Comparison of ENCODE assay signal across 31 cellular contexts in the genomic region with DNA sequence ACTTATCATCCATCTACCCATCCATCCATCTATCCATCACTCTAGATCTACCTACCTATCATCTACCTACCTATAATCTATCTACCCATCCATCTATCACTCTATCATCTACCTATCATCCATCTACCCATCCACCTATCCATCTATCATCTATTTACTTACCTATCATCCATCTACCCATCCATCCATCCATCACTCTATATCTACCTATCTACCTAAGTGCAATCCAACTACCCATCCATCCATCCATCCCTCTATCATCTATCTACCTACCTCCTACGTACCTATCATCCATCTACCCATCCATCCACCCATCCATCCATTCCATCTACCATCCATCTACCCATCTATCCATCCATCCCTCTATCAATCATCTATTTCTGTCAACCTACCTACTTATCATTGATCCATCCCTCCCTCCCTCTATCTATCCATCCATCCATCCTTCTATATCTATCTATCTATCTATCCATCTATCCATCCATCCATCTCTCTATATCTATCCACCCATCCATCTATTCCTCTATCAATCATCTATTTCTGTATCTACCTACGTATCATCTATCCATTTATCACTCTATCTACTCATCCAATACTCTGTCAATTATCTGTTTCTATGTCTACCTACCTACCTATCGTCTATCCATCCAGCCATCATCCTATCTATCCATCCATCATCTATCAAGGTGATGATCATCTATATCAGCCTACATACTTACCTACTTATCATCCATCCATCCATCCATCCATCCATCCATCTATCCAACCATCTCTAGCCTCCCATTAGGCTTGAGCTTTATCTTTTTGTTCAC.
"Had no signal": no experiment of that assay in that cellular context is flagged by ENCODE, and none has a peak within 500 bp of the region (broad histone marks: within the 10 kb centered on the region; RNA-seq: fewer than 3 reads in every experiment).

No MANE protein-coding gene starts in this region.

- DNase-seq: activated B cell treated with CpG ODN at 0.5 μM for 24 hours; activated CD4-positive, alpha-beta memory T cell treated with anti-CD3 and anti-CD28 coated beads for 36 hours; activated CD4-positive, alpha-beta T cell treated with anti-CD3 and anti-CD28 coated beads for 4 hours; activated CD4-positive, alpha-beta T cell treated with anti-CD3 and anti-CD28 coated beads, Interleukin-2, amount 10 ng/mL, durations not matched to agents 24 days and 14 days; activated CD4-positive, alpha-beta T cell treated with anti-CD3 and anti-CD28 coated beads, Interleukin-2, amount 50 U/mL, for 1 hour; activated CD4-positive, alpha-beta T cell treated with anti-CD3 and anti-CD28 coated beads, Interleukin-2, amount 50 U/mL, for 4 hours; activated CD4-positive, CD25-positive, alpha-beta regulatory T cell treated with anti-CD3 and anti-CD28 coated beads, Interleukin-2, amount 50 U/mL, for 72 hours; activated CD8-positive, alpha-beta memory T cell treated with anti-CD3 and anti-CD28 coated beads, Interleukin-2, amount 50 U/mL, for 4 hours; activated CD8-positive, alpha-beta T cell treated with anti-CD3 and anti-CD28 coated beads for 36 hours; activated effector memory CD4-positive, alpha-beta T cell treated with anti-CD3 and anti-CD28 coated beads, Interleukin-2, amount 50 U/mL, for 16 hours; activated gamma-delta T cell treated with Interleukin-2 at 50 U/mL for 16 hours; activated naive CD4-positive, alpha-beta T cell; activated naive CD4-positive, alpha-beta T cell treated with anti-CD3 and anti-CD28 coated beads for 36 hours; activated naive CD4-positive, alpha-beta T cell treated with anti-CD3 and anti-CD28 coated beads, Interleukin-2, amount 50 U/mL, for 16 hours; activated naive CD8-positive, alpha-beta T cell treated with anti-CD3 and anti-CD28 coated beads for 36 hours; activated T-cell treated with anti-CD3 and anti-CD28 coated beads for 4 hours; activated T-cell treated with anti-CD3 and anti-CD28 coated beads, Interleukin-2, amount 50 U/mL, for 1 hour; activated T-cell treated with anti-CD3 and anti-CD28 coated beads, Interleukin-2, amount 50 U/mL, for 4 hours; activated T-cell treated with anti-CD3 and anti-CD28 coated beads, Interleukin-2, amount 50 U/mL, for 72 hours; adrenal gland; amniotic stem cell; aorta; body of pancreas; brain microvascular endothelial cell; central memory CD4-positive, alpha-beta T cell; T-helper 2 cell; T-helper 9 cell had no signal

- ATAC-seq: activated CD8-positive, alpha-beta T cell treated with anti-CD3 and anti-CD28 coated beads for 36 hours; activated naive CD4-positive, alpha-beta T cell treated with anti-CD3 and anti-CD28 coated beads, Interleukin-2, amount 50 U/mL, for 72 hours; activated T-cell treated with anti-CD3 and anti-CD28 coated beads, Interleukin-2, amount 50 U/mL, for 4 hours; activated T-cell treated with anti-CD3 and anti-CD28 coated beads, Interleukin-2, amount 50 U/mL, for 72 hours; activated T-helper 17 cell treated with anti-CD3 and anti-CD28 coated beads, Interleukin-2, amount 50 U/mL, for 72 hours; body of pancreas had no signal

- H3K4me1 ChIP-seq: adrenal gland, body of pancreas, breast epithelium had no signal

- H3K9me3 ChIP-seq: adrenal gland, body of pancreas, breast epithelium had no signal

- H3K27ac ChIP-seq: adrenal gland, body of pancreas, brain microvascular endothelial cell, breast epithelium, VCaP had no signal

- H3K4me3 ChIP-seq: adrenal gland, body of pancreas, breast epithelium had no signal

- H3K27me3 ChIP-seq: adrenal gland, body of pancreas, brain microvascular endothelial cell, breast epithelium had no signal

- H3K36me3 ChIP-seq: adrenal gland, brain microvascular endothelial cell, breast epithelium had no signal
